ENCODE assay signal across 15 cellular contexts in genomic region chr4:84032372-84032771, GRCh38.
DNase-seq lines count a peak whose midpoint lies in the region; ATAC-seq, FAIRE-seq and TF ChIP-seq lines count a peak whose summit lies in the region.
"Had no signal": no experiment of that assay in that cellular context is flagged by ENCODE, and none has a peak within 500 bp of the region (broad histone marks: within the 10 kb centered on the region; RNA-seq: fewer than 3 reads in every experiment).

No MANE protein-coding gene starts in this region.

- no peak for TF ChIP-seq EP300 in stomach (IDR thresholded peaks at IDR 0.05)

- H3K4me3 ChIP-seq in stomach = no peak overlapping the region
- H3K4me3 ChIP-seq: lung had no signal

- H3K4me1 ChIP-seq in stomach = no peaks in the 10 kb centered on the region

- no peak overlapping the region for H3K27ac ChIP-seq in stomach

- FAIRE-seq in D721Med (lab: Jason Lieb, UNC) = peak; percentile 16
- FAIRE-seq: A204.1 had no signal

- ATAC-seq in GM19395 (IDR thresholded peaks at IDR 0.05; ENCODE audit: unreplicated experiment) = peak; percentile 81
- peak; percentile 76 for ATAC-seq in HG02840 (IDR thresholded peaks at IDR 0.05; ENCODE audit: low FRiP score, unreplicated experiment)
- ATAC-seq in HG03521 (IDR thresholded peaks at IDR 0.05; ENCODE audit: unreplicated experiment) = peak; percentile 60

- DNase-seq in D721Med (ENCODE audit: insufficient read length, low spot score) = no peak
- no peak for DNase-seq in kidney tubule cell (ENCODE audit: low spot score)
- DNase-seq in AML-193 (lab: John Stamatoyannopoulos, UW) = no peak
- no peak for DNase-seq in MV-4-11 (lab: John Stamatoyannopoulos, UW)
- no peak for DNase-seq in stomach
- DNase-seq: activated CD4-positive, alpha-beta T cell treated with anti-CD3 and anti-CD28 coated beads, Interleukin-2, amount 50 U/mL, for 48 hours; activated naive CD8-positive, alpha-beta T cell treated with anti-CD3 and anti-CD28 coated beads, Interleukin-2, amount 10 ng/mL, durations not matched to agents 7 days and 5 days; DMS53; IMR-90; NCI-H226 had no signal

- 78 to 91% (median 86%) methylated on average over 2 of the region's 2 CpGs for WGBS in stomach, 5 donors

- no peaks in the 10 kb centered on the region for H3K36me3 ChIP-seq in stomach

- TF ChIP-seq CTCF in D721Med (IDR thresholded peaks at IDR 0.05; ENCODE audit: insufficient read depth, missing control alignments) (no peak), stomach (IDR thresholded peaks at IDR 0.05) (no peak)

- intact Hi-C loops in stomach (cut with DNase I; ENCODE audit: low total_unique reads) = no loop called here

- TF ChIP-seq POLR2A in stomach (IDR thresholded peaks at IDR 0.05) = no peak

- H3K27me3 ChIP-seq in stomach = no peaks in the 10 kb centered on the region

- no peaks in the 10 kb centered on the region for H3K9me3 ChIP-seq in stomach
